ENCODE assay signal across 8 cellular contexts in the genomic region with DNA sequence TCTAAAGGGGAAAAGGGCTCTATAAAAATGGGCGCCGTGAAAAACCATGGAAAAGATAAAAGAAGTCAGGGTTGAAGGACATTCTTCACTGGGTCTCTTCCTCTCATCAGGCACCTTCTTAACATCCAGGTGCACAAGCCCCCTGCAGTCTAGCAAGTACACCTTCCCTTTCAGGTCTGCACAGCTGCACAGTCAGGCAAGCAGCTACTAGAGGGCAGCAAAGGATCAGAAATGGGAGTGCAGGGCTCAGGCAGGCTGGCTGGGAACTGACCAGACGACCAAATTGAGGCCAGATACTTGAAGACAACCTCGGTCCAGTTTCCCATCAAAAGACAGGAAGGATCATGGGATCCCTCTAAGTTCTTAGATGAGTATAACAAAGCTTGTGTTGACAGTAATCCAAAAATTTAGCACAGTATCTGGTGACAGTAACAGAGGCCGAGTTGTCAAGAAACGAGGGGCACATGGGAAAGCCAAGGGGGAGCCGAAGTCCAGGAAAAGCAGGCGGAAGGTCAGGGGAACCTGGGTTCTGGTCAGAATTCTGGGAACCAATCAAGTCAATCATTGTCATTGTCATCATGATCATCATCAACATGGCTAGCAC. TPM values are rescaled to one million over a fixed set of nuclear protein-coding genes. Genes with fewer than 3 reads are reported as not detected.
DNase-seq lines count a peak whose midpoint lies in the region; ATAC-seq lines count a peak whose summit lies in the region.

No MANE protein-coding gene starts in this region.

- H3K9ac ChIP-seq in NT2/D1 (ENCODE audit: insufficient read length, low read depth) = no peak overlapping the region

- H3K4me3 ChIP-seq in NT2/D1 (ENCODE audit: insufficient read length, low read depth) = no peak overlapping the region

- DNase-seq in Caki2 (ENCODE audit: low read depth) (peak; percentile 55), HT-29 (ENCODE audit: low spot score) (peak; percentile 62), NT2/D1 (ENCODE audit: low read depth, low spot score) (peak; percentile 51), astrocyte of the hippocampus (ENCODE audit: low read depth, low spot score) (peak; percentile 57), iris pigment epithelial cell (ENCODE audit: low read depth) (peak; percentile 24)

- H3K36me3 ChIP-seq in NT2/D1 (ENCODE audit: insufficient read depth, insufficient read length, low read length) = no peaks in the 10 kb centered on the region

- no peaks in the 10 kb centered on the region for H3K36me3 Mint-ChIP-seq in stimulated activated memory B cell treated with anti-CD40 and anti-IgM and Interleukin-4, amounts not matched to agents 10 μg/mL and 1 μg/mL and 100 μg/mL, for 72 hours

- H3K27me3 ChIP-seq in NT2/D1 (ENCODE audit: insufficient read depth, insufficient read length) = no peaks in the 10 kb centered on the region

- no peaks in the 10 kb centered on the region for H3K4me1 ChIP-seq in NT2/D1 (ENCODE audit: insufficient read depth, insufficient read length)

- H3K27ac Mint-ChIP-seq in stimulated activated memory B cell treated with anti-CD40 and anti-IgM and Interleukin-4, amounts not matched to agents 10 μg/mL and 1 μg/mL and 100 μg/mL, for 72 hours = no peak overlapping the region

- ATAC-seq in GM19351 (IDR thresholded peaks at IDR 0.05; ENCODE audit: unreplicated experiment) (peak; percentile 79), HG03175 (IDR thresholded peaks at IDR 0.05; ENCODE audit: unreplicated experiment) (no peak)
- ATAC-seq in stimulated activated memory B cell treated with anti-CD40 and anti-IgM and Interleukin-4, amounts not matched to agents 10 μg/mL and 1 μg/mL and 100 μg/mL, for 72 hours = peak; percentile 71

- no peaks in the 10 kb centered on the region for H3K9me3 Mint-ChIP-seq in stimulated activated memory B cell treated with anti-CD40 and anti-IgM and Interleukin-4, amounts not matched to agents 10 μg/mL and 1 μg/mL and 100 μg/mL, for 72 hours

- in situ Hi-C loops in Caki2 (cut with HindIII; ENCODE audit: low pct_unique_long_range_greater_than_20kb, low sequenced_read_pairs) = no loop called here

- peaks cover 13% of the 10 kb centered on the region for H3K4me1 Mint-ChIP-seq in stimulated activated memory B cell treated with anti-CD40 and anti-IgM and Interleukin-4, amounts not matched to agents 10 μg/mL and 1 μg/mL and 100 μg/mL, for 72 hours

- H3K9me3 ChIP-seq in NT2/D1 (ENCODE audit: insufficient read depth, low read length) = no peaks in the 10 kb centered on the region

- no peak overlapping the region for H3K4me3 Mint-ChIP-seq in stimulated activated memory B cell treated with anti-CD40 and anti-IgM and Interleukin-4, amounts not matched to agents 10 μg/mL and 1 μg/mL and 100 μg/mL, for 72 hours

- no peaks in the 10 kb centered on the region for H3K27me3 Mint-ChIP-seq in stimulated activated memory B cell treated with anti-CD40 and anti-IgM and Interleukin-4, amounts not matched to agents 10 μg/mL and 1 μg/mL and 100 μg/mL, for 72 hours

RNA-seq across cellular contexts. Expression of a gene that starts 10.1 kb away (rescaled TPM):
- 3.7 and 5.0 TPM in 2 replicates for total RNA-seq in Caki2 (2014; rRNA removed; shearing (Covaris generic); ENCODE audit: low replicate concordance)
- total RNA-seq in HT-29 (2014; rRNA removed; shearing (Covaris generic)) = 0.25 and 1.4 TPM in 2 replicates
